ENCODE assay signal across 22 cellular contexts in the genomic region with DNA sequence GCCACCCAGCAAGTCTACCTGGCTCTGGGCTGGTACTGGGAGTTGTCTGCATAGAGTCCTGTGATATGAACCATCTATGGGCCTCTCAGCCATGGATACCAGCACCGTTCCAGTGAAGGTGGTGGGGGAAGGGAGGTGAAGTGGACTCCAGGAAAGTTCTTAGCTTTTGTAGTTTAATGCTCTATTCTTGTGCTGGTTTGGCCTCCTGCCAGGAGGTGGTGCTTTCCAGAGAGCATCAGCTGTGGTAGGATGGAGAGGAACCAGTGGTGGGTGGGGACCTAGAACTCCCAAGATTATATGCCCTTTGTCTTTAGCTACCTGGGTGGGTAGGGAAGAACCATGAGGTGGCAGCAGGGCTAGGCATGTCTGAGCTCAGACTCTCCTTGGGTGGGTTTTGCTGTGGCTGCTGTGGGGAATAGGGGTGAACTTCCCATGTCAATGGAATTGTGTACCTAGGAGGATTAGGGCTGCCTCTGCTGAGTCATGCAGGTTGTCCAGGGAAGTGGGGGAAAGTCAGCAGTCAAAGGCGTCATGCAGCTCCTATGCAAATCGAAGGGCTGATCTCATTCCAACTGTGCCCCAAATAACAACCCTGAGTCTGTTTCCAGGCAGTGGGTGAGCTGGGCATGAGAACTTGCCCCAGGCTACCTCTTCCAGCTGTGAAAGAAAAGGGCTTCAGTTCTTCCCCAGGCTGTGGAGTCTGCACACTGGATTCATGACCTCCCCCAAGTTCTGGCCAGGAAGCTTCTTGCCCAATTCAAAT. TPM values are rescaled to one million over a fixed set of nuclear protein-coding genes. Genes with fewer than 3 reads are reported as not detected.
A peak's percentile ranks its signal among the peaks of the same experiment; 100 is the strongest.
DNase-seq lines count a peak whose midpoint lies in the region; ATAC-seq, FAIRE-seq and TF ChIP-seq lines count a peak whose summit lies in the region.
"Had no signal": no experiment of that assay in that cellular context is flagged by ENCODE, and none has a peak within 500 bp of the region (broad histone marks: within the 10 kb centered on the region; RNA-seq: fewer than 3 reads in every experiment).

No MANE protein-coding gene starts in this region.

- peak overlapping the region; percentile 45; the same call in 1 of the 2 replicates for H3K4me3 ChIP-seq in PC-9
- no peak overlapping the region for H3K4me3 ChIP-seq in bronchial epithelial cell (ENCODE audit: low read depth, low read length)
- H3K4me3 ChIP-seq in sigmoid colon = no peak overlapping the region
- H3K4me3 ChIP-seq: BLaER1, GM23248, SJCRH30 had no signal

- H3F3A ChIP-seq in PC-9 (ENCODE audit: insufficient read depth, low read depth) = peaks cover 3% of the 10 kb centered on the region; the same call in 1 of the 2 replicates

- BruUV-seq in PC-9 (replicated peaks; lab: Mats Ljungman, UMichigan) = no TSS peak

- H3K9me3 Mint-ChIP-seq in activated CD4-positive, alpha-beta T cell treated with anti-CD3 and anti-CD28 coated beads, Interleukin-2, amount 10 ng/mL, durations not matched to agents 24 days and 14 days = peaks cover 29% of the 10 kb centered on the region
- peaks cover 33% of the 10 kb centered on the region for H3K9me3 Mint-ChIP-seq in activated CD4-positive, alpha-beta T cell treated with anti-CD3 and anti-CD28 coated beads for 36 hours (ENCODE audit: low read depth)
- peaks cover 18% of the 10 kb centered on the region for H3K9me3 Mint-ChIP-seq in stimulated activated effector memory CD8-positive, alpha-beta T cell treated with anti-CD3 and anti-CD28 coated beads, Interleukin-12 subunit alpha, Interleukin-12 subunit beta, amount 100 ng/mL, for 72 hours

- H3K27me3 Mint-ChIP-seq in activated CD4-positive, alpha-beta T cell treated with anti-CD3 and anti-CD28 coated beads, Interleukin-2, amount 10 ng/mL, durations not matched to agents 24 days and 14 days = peaks cover 24% of the 10 kb centered on the region
- peaks cover 9% of the 10 kb centered on the region for H3K27me3 Mint-ChIP-seq in activated CD4-positive, alpha-beta T cell treated with anti-CD3 and anti-CD28 coated beads for 36 hours

- H3K27ac ChIP-seq in PC-9 (peak overlapping the region; percentile 84), sigmoid colon (no peak overlapping the region)
- H3K27ac ChIP-seq: BLaER1, GM23248, KMS-11, SJCRH30 had no signal

- TF ChIP-seq EP300 in sigmoid colon (IDR thresholded peaks at IDR 0.05) = no peak

- CTCF ChIA-PET in activated CD4-positive, alpha-beta T cell treated with anti-CD3 and anti-CD28 coated beads for 36 hours (lab: Charles Lee) = interaction anchor here (0.7 to 1.0 kb wide), 3 partner anchors 13 to 55 kb away, joined by 3 to 4 read pairs (median 4); no protein-coding TSS in a partner anchor
- CTCF ChIA-PET in PC-9 (lab: Charles Lee) = no interaction called here

- no peak for ATAC-seq in activated CD4-positive, alpha-beta T cell treated with anti-CD3 and anti-CD28 coated beads for 36 hours
- no peak for ATAC-seq in stimulated activated effector memory CD8-positive, alpha-beta T cell treated with anti-CD3 and anti-CD28 coated beads, Interleukin-12 subunit alpha, Interleukin-12 subunit beta, amount 100 ng/mL, for 72 hours
- no peak for ATAC-seq in GM18858 (IDR thresholded peaks at IDR 0.05; ENCODE audit: unreplicated experiment)

- H3K27me3 ChIP-seq in PC-9 (ENCODE audit: insufficient read depth, low read depth) (no peaks in the 10 kb centered on the region), bronchial epithelial cell (ENCODE audit: control insufficient read depth, insufficient read depth, low read length) (no peaks in the 10 kb centered on the region), sigmoid colon (no peaks in the 10 kb centered on the region)
- H3K27me3 ChIP-seq: BLaER1, SJCRH30 had no signal

- H4K20me1 ChIP-seq in PC-9 (ENCODE audit: insufficient read depth) = no peaks in the 10 kb centered on the region
- H4K20me1 ChIP-seq: BLaER1 had no signal

- H3K4me2 ChIP-seq in PC-9 = peak overlapping the region; percentile 69
- H3K4me2 ChIP-seq: BLaER1, KMS-11 had no signal

- H3K4me1 ChIP-seq in PC-9 (replicated peaks; ENCODE audit: insufficient read depth) = peaks cover 5% of the 10 kb centered on the region
- no peaks in the 10 kb centered on the region for H3K4me1 ChIP-seq in sigmoid colon
- H3K4me1 ChIP-seq: BLaER1, SJCRH30 had no signal

- H3K9me3 ChIP-seq in PC-9 (ENCODE audit: insufficient read depth, low read depth) (no peaks in the 10 kb centered on the region), sigmoid colon (peaks cover 0 to 3% (median 1%) of the 10 kb centered on the region in 4 donors)
- H3K9me3 ChIP-seq: SJCRH30 had no signal

- H3K27ac Mint-ChIP-seq in activated CD4-positive, alpha-beta T cell treated with anti-CD3 and anti-CD28 coated beads, Interleukin-2, amount 10 ng/mL, durations not matched to agents 24 days and 14 days = peak overlapping the region; percentile 11
- H3K27ac Mint-ChIP-seq in activated CD4-positive, alpha-beta T cell treated with anti-CD3 and anti-CD28 coated beads for 36 hours = no peak overlapping the region
- H3K27ac Mint-ChIP-seq in stimulated activated effector memory CD8-positive, alpha-beta T cell treated with anti-CD3 and anti-CD28 coated beads, Interleukin-12 subunit alpha, Interleukin-12 subunit beta, amount 100 ng/mL, for 72 hours = peak overlapping the region; percentile 63

- POLR2A ChIA-PET in activated CD4-positive, alpha-beta T cell treated with anti-CD3 and anti-CD28 coated beads for 36 hours (lab: Charles Lee) = no interaction called here
- POLR2A ChIA-PET in PC-9 (lab: Charles Lee; ENCODE audit: unreplicated experiment) = no interaction called here

- peaks cover 5% of the 10 kb centered on the region for H3K36me3 Mint-ChIP-seq in activated CD4-positive, alpha-beta T cell treated with anti-CD3 and anti-CD28 coated beads, Interleukin-2, amount 10 ng/mL, durations not matched to agents 24 days and 14 days (ENCODE audit: low read depth)
- peaks cover 5% of the 10 kb centered on the region for H3K36me3 Mint-ChIP-seq in activated CD4-positive, alpha-beta T cell treated with anti-CD3 and anti-CD28 coated beads for 36 hours (ENCODE audit: low read depth)
- H3K36me3 Mint-ChIP-seq in stimulated activated effector memory CD8-positive, alpha-beta T cell treated with anti-CD3 and anti-CD28 coated beads, Interleukin-12 subunit alpha, Interleukin-12 subunit beta, amount 100 ng/mL, for 72 hours = no peaks in the 10 kb centered on the region

- H3K79me2 ChIP-seq in PC-9 (ENCODE audit: low read depth) = no peaks in the 10 kb centered on the region

- peaks cover 10% of the 10 kb centered on the region for H3K4me1 Mint-ChIP-seq in activated CD4-positive, alpha-beta T cell treated with anti-CD3 and anti-CD28 coated beads, Interleukin-2, amount 10 ng/mL, durations not matched to agents 24 days and 14 days
- peaks cover 5% of the 10 kb centered on the region for H3K4me1 Mint-ChIP-seq in activated CD4-positive, alpha-beta T cell treated with anti-CD3 and anti-CD28 coated beads for 36 hours
- H3K4me1 Mint-ChIP-seq in stimulated activated effector memory CD8-positive, alpha-beta T cell treated with anti-CD3 and anti-CD28 coated beads, Interleukin-12 subunit alpha, Interleukin-12 subunit beta, amount 100 ng/mL, for 72 hours = no peaks in the 10 kb centered on the region

- no peak for FAIRE-seq in bronchial epithelial cell (lab: Jason Lieb, UNC)
- FAIRE-seq: GM19239 had no signal

- H2AFZ ChIP-seq in PC-9 = peak overlapping the region; percentile 36
- H2AFZ ChIP-seq: GM23248 had no signal

- 70 to 85% methylated on average over 3 of the region's 3 CpGs for WGBS in sigmoid colon, 2 donors

- H3K4me3 Mint-ChIP-seq in activated CD4-positive, alpha-beta T cell treated with anti-CD3 and anti-CD28 coated beads, Interleukin-2, amount 10 ng/mL, durations not matched to agents 24 days and 14 days = no peak overlapping the region
- H3K4me3 Mint-ChIP-seq in activated CD4-positive, alpha-beta T cell treated with anti-CD3 and anti-CD28 coated beads for 36 hours = no peak overlapping the region
- no peak overlapping the region for H3K4me3 Mint-ChIP-seq in stimulated activated effector memory CD8-positive, alpha-beta T cell treated with anti-CD3 and anti-CD28 coated beads, Interleukin-12 subunit alpha, Interleukin-12 subunit beta, amount 100 ng/mL, for 72 hours

- no peaks in the 10 kb centered on the region for H3K9me2 ChIP-seq in PC-9 (ENCODE audit: insufficient read depth)

- no peak for TF ChIP-seq CTCF in PC-9 (conservative IDR thresholded peaks at IDR 0.05)
- no peak for TF ChIP-seq CTCF in bronchial epithelial cell (IDR thresholded peaks at IDR 0.05; ENCODE audit: insufficient read depth, low read length, severe bottlenecking)
- no peak for TF ChIP-seq CTCF in GM20000 (IDR thresholded peaks at IDR 0.05; ENCODE audit: extremely low read depth, missing control alignments)
- TF ChIP-seq CTCF in sigmoid colon (IDR thresholded peaks at IDR 0.05) = no peak

- no peaks in the 10 kb centered on the region for H3K36me3 ChIP-seq in PC-9 (ENCODE audit: low read depth)
- no peaks in the 10 kb centered on the region for H3K36me3 ChIP-seq in bronchial epithelial cell (ENCODE audit: control insufficient read depth, insufficient read depth, low read length)
- H3K36me3 ChIP-seq in sigmoid colon = no peaks in the 10 kb centered on the region
- H3K36me3 ChIP-seq: BLaER1, SJCRH30 had no signal

- DNase-seq in activated CD4-positive, alpha-beta T cell treated with anti-CD3 and anti-CD28 coated beads, Interleukin-2, amount 10 ng/mL, durations not matched to agents 24 days and 14 days = no peak
- no peak for DNase-seq in activated CD4-positive, alpha-beta T cell treated with anti-CD3 and anti-CD28 coated beads for 36 hours
- DNase-seq in PC-9 (peak in 1 of 2 experiments; percentile 56), bronchial epithelial cell (ENCODE audit: low read depth) (peak; percentile 92), GM20000 (ENCODE audit: low spot score) (no peak), sigmoid colon (no peak)
- no peak for DNase-seq in stimulated activated effector memory CD8-positive, alpha-beta T cell treated with anti-CD3 and anti-CD28 coated beads, Interleukin-12 subunit alpha, Interleukin-12 subunit beta, amount 100 ng/mL, for 72 hours (ENCODE audit: low spot score in 2 of 2)
- DNase-seq: 8988T, DMS153, GM23248, MM.1S, NCI-H1105 treated with DMSO at 0.1 percent for 48 hours, NCI-H1930, NCI-H2171, NCI-H82, RPMI8226, SJCRH30 had no signal

- no peak for TF ChIP-seq POLR2A in sigmoid colon (IDR thresholded peaks at IDR 0.05)

- intact Hi-C loops in activated CD4-positive, alpha-beta T cell treated with anti-CD3 and anti-CD28 coated beads, Interleukin-2, amount 10 ng/mL, durations not matched to agents 24 days and 14 days (cut with micrococcal nuclease) = loop anchor here (5.0 kb wide), 1 partner anchor 37 kb away; a partner anchor contains a TSS
- intact Hi-C loops in activated CD4-positive, alpha-beta T cell treated with anti-CD3 and anti-CD28 coated beads for 36 hours (cut with DNase I, micrococcal nuclease) = loop anchor here in 1 of 2 experiments (10.0 kb wide), 1 partner anchor 400 kb away; no protein-coding TSS in a partner anchor
- intact Hi-C loops in PC-9 (cut with micrococcal nuclease; ENCODE audit: unreplicated experiment) = no loop called here
- intact Hi-C loops in sigmoid colon (cut with DNase I) = no loop called here

RNA-seq across cellular contexts. Expression of a gene that starts 14.3 kb away (rescaled TPM):
- total RNA-seq in activated CD4-positive, alpha-beta T cell treated with anti-CD3 and anti-CD28 coated beads, Interleukin-2, amount 10 ng/mL, durations not matched to agents 24 days and 14 days = 24.3 and 25.2 TPM in 2 replicates
- 10 to 100 TPM; 36.1 to 45.0 TPM for total RNA-seq in activated CD4-positive, alpha-beta T cell treated with anti-CD3 and anti-CD28 coated beads for 36 hours
- total RNA-seq in PC-9 (2021) = not detected in 2 replicates
- not detected in 2 replicates for total RNA-seq in bronchial epithelial cell
- total RNA-seq in sigmoid colon = 1 to 10 TPM in 1 of 4 donors, not detected in 3; 2.5 TPM
- polyA plus RNA-seq in sigmoid colon = 1 to 10 TPM in 1 of 3 donors, not detected in 2; 1.7 TPM
- total RNA-seq: GM23248, NCI-H460, SJCRH30 had no signal
- polyA plus RNA-seq: GM23248 had no signal

RNA-seq across cellular contexts. Expression of a gene that starts 19.2 kb away (rescaled TPM):
- not detected in 2 replicates for total RNA-seq in activated CD4-positive, alpha-beta T cell treated with anti-CD3 and anti-CD28 coated beads, Interleukin-2, amount 10 ng/mL, durations not matched to agents 24 days and 14 days
- under 1 TPM in 1 of 2 experiments, not detected in 1; 0.35 TPM for total RNA-seq in activated CD4-positive, alpha-beta T cell treated with anti-CD3 and anti-CD28 coated beads for 36 hours
- total RNA-seq in PC-9 (2021) (not detected in 2 replicates), bronchial epithelial cell (not detected in 2 replicates), sigmoid colon (1 to 10 TPM in 2 of 4 donors, under 1 TPM in 1, not detected in 1; 0.99 to 8.6 (median 4.1) TPM)
- polyA plus RNA-seq in sigmoid colon = 1 to 10 TPM in 1 of 3 donors, under 1 TPM in 1, not detected in 1; 0.67 to 3.0 TPM
- total RNA-seq: GM23248, NCI-H460, SJCRH30 had no signal
- polyA plus RNA-seq: GM23248 had no signal

RNA-seq across cellular contexts. Expression of a gene that starts 38.8 kb away (rescaled TPM):
- total RNA-seq in activated CD4-positive, alpha-beta T cell treated with anti-CD3 and anti-CD28 coated beads, Interleukin-2, amount 10 ng/mL, durations not matched to agents 24 days and 14 days = 4,455 and 4,487 TPM in 2 replicates
- total RNA-seq in activated CD4-positive, alpha-beta T cell treated with anti-CD3 and anti-CD28 coated beads for 36 hours = 1,000 to 10,000 TPM; 2,147 to 3,062 TPM
- total RNA-seq in PC-9 (2021) = not detected in 2 replicates
- total RNA-seq in bronchial epithelial cell = not detected in 2 replicates
- 1 to 10 TPM in 1 of 4 donors, not detected in 3; 1.5 TPM for total RNA-seq in sigmoid colon
- polyA plus RNA-seq in sigmoid colon = 1 to 10 TPM in 2 of 3 donors, not detected in 1; 3.2 to 8.0 TPM
- total RNA-seq: GM23248, NCI-H460, SJCRH30 had no signal
- polyA plus RNA-seq: GM23248 had no signal

Comparison
In these comparisons a context has a peak if more than half of its experiments do, and no peak if none do; other contexts are left out.
1. RNA of a gene that starts 38.8 kb away (total RNA-seq): 4,455 to 4,487 TPM in activated CD4-positive, alpha-beta T cell treated with anti-CD3 and anti-CD28 coated beads, Interleukin-2, amount 10 ng/mL, durations not matched to agents 24 days and 14 days and 2,147 to 3,062 TPM in activated CD4-positive, alpha-beta T cell treated with anti-CD3 and anti-CD28 coated beads for 36 hours; 1.5 TPM in sigmoid colon, not detected in PC-9 and not detected in bronchial epithelial cell; every median in the first group is over 100 times any median in the second.